In genomic region chr16:71426069-71426879, GRCh38 we compare ENCODE assay signal across 8 cellular contexts.
DNase-seq lines count a peak whose midpoint lies in the region; ATAC-seq lines count a peak whose summit lies in the region.

No MANE protein-coding gene starts in this region.

- in situ Hi-C loops in HAP-1 (cut with MboI; ENCODE audit: low sequenced_read_pairs): no loop called here

- H3K4me3 ChIP-seq in HAP-1: peak overlapping the region; percentile 36

- H3K4me1 Mint-ChIP-seq in memory B cell: peaks cover 9% of the 10 kb centered on the region

- no peaks in the 10 kb centered on the region for H3K9me3 ChIP-seq in HAP-1

- H3K27me3 ChIP-seq in HAP-1 (ENCODE audit: low read depth): peaks cover 9% of the 10 kb centered on the region

- peak overlapping the region; percentile 11 for H3K4me3 Mint-ChIP-seq in memory B cell

- DNase-seq in EH (ENCODE audit: low read depth): peak; percentile 72
- DNase-seq in HAP-1 (ENCODE audit: low spot score in 2 of 2): peak; percentile 72
- peak; percentile 71 for DNase-seq in NCI-H2171 treated with DMSO at 0.1 percent for 48 hours (lab: John Stamatoyannopoulos, UW)
- peak; percentile 22 for DNase-seq in brain pericyte (ENCODE audit: low read depth, low spot score)
- no peak for DNase-seq in memory B cell (ENCODE audit: low spot score in 2 of 2)
- DNase-seq in SHP77 treated with DMSO at 0.1 percent for 48 hours (lab: John Stamatoyannopoulos, UW): no peak
- no peak for DNase-seq in T1000 (lab: John Stamatoyannopoulos, UW)

- H3K36me3 ChIP-seq in HAP-1 (replicated peaks): no peaks in the 10 kb centered on the region

- peaks cover 28% of the 10 kb centered on the region for H3K27me3 Mint-ChIP-seq in memory B cell

- H3K27ac Mint-ChIP-seq in memory B cell: peak overlapping the region; percentile 35

- peaks cover 2% of the 10 kb centered on the region for H3K36me3 Mint-ChIP-seq in memory B cell

- peaks cover 6% of the 10 kb centered on the region for H3K9me3 Mint-ChIP-seq in memory B cell

- H3K4me1 ChIP-seq in HAP-1: no peaks in the 10 kb centered on the region

- ATAC-seq in memory B cell (ENCODE audit: low read depth) (peak; percentile 19), GM21737 (IDR thresholded peaks at IDR 0.05; ENCODE audit: unreplicated experiment) (no peak)

Comparison
In these comparisons a context has a peak if more than half of its experiments do, and no peak if none do; other contexts are left out.
1. DNase-seq: peak in EH (single experiment), HAP-1 (2 of 2), NCI-H2171 treated with DMSO at 0.1 percent for 48 hours (single experiment) and brain pericyte (single experiment); none in memory B cell (0 of 2), SHP77 treated with DMSO at 0.1 percent for 48 hours (single experiment) and T1000 (single experiment).